ENCODE assay signal across 2 cellular contexts in genomic region chr19:50459638-50460037, GRCh38.
TF ChIP-seq lines count a peak whose summit lies in the region.

No MANE protein-coding gene starts in this region.

TF ChIP-seq in IMR-90, 13 proteins besides CTCF, POLR2A, EP300 and RAD21:
- no peak for TF ChIP-seq RFX5 (IDR thresholded peaks at IDR 0.05; ENCODE audit: low read depth, low read length)

TF ChIP-seq in GM12878, 131 proteins besides CTCF, POLR2A, EP300 and RAD21:
- TF ChIP-seq SPI1 (IDR thresholded peaks at IDR 0.05; ENCODE audit: borderline replicate concordance, insufficient read depth, low read depth, low read length): peak; percentile 39; the same call in 1 of the 2 replicates
- no peak for TF ChIP-seq BHLHE40 (IDR thresholded peaks at IDR 0.05; ENCODE audit: borderline replicate concordance in 1 of 2, low read depth in 2 of 2, low read length in 1 of 2)
- peak; percentile 55 for TF ChIP-seq HDGF (IDR thresholded peaks at IDR 0.05)
TF ChIP-seq in GM12878: peak in this region for 2.
